9 cellular contexts compared by ENCODE assay signal in the genomic region with DNA sequence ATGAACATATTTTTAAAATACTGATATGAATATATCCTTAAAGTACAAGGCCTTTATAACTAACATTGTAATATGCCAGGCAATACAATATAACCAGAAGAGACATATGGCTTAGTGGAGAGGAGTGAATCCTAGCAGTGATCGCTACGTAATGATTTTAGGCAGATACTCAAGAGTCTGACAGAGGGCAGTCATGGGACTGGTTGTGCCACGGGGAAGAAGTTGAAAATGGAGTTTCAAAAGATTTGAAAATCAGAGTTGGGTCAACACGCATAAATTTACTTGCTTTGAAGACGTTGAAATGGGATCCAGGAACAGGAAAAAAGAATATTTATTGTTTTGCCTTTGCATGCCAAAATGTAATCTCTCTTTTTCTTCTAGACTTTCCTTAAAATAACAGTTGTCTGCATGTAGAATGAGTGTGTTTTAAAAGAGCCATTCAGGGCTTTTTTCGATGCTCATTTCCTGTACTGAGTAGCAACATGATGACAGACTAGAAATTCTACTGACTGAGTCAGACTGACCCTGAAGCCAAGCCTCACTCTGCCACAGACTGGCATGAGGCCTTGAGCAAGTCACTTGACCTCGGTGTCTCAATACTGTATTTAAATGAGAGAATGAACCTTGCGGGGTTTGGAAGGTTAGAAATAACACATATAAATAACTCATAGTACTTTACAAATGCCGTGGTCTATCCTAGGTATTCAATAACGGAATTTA. TPM values are rescaled to one million over a fixed set of nuclear protein-coding genes. Genes with fewer than 3 reads are reported as not detected.
DNase-seq lines count a peak whose midpoint lies in the region; ATAC-seq, FAIRE-seq and TF ChIP-seq lines count a peak whose summit lies in the region.
"Had no signal": no experiment of that assay in that cellular context is flagged by ENCODE, and none has a peak within 500 bp of the region (broad histone marks: within the 10 kb centered on the region; RNA-seq: fewer than 3 reads in every experiment).

No MANE protein-coding gene starts in this region.

- FAIRE-seq in kidney (lab: Jason Lieb, UNC) (peak; percentile 50), urothelium cell line (lab: Jason Lieb, UNC) (no peak)

- peak overlapping the region; percentile 17 for H3K27ac Mint-ChIP-seq in activated naive CD8-positive, alpha-beta T cell treated with anti-CD3 and anti-CD28 coated beads, Interleukin-2, amount 10 ng/mL, durations not matched to agents 7 days and 5 days
- no peak overlapping the region for H3K27ac Mint-ChIP-seq in activated naive CD8-positive, alpha-beta T cell treated with anti-CD3 and anti-CD28 coated beads for 36 hours
- peak overlapping the region; percentile 85 for H3K27ac Mint-ChIP-seq in activated T-helper 17 cell treated with anti-CD3 and anti-CD28 coated beads, Interleukin-2, amount 50 U/mL, for 72 hours
- H3K27ac Mint-ChIP-seq: CD4-positive, alpha-beta memory T cell had no signal

- no peak overlapping the region for H3K4me3 ChIP-seq in kidney (ENCODE audit: low read length in 2 of 2)

- H3K9ac ChIP-seq in kidney (ENCODE audit: low read length in 2 of 2): no peak overlapping the region

- peaks cover 19% of the 10 kb centered on the region for H3K4me1 Mint-ChIP-seq in activated naive CD8-positive, alpha-beta T cell treated with anti-CD3 and anti-CD28 coated beads, Interleukin-2, amount 10 ng/mL, durations not matched to agents 7 days and 5 days
- peaks cover 19% of the 10 kb centered on the region for H3K4me1 Mint-ChIP-seq in activated naive CD8-positive, alpha-beta T cell treated with anti-CD3 and anti-CD28 coated beads for 36 hours
- H3K4me1 Mint-ChIP-seq in activated T-helper 17 cell treated with anti-CD3 and anti-CD28 coated beads, Interleukin-2, amount 50 U/mL, for 72 hours: peaks cover 25% of the 10 kb centered on the region

- no peaks in the 10 kb centered on the region for H3K4me1 ChIP-seq in kidney (ENCODE audit: control insufficient read depth in 1 of 2, insufficient read depth in 1 of 2, low read depth in 1 of 2, low read length in 2 of 2)

- no peaks in the 10 kb centered on the region for H3K9me3 ChIP-seq in kidney (ENCODE audit: control insufficient read depth in 1 of 2, low read length in 2 of 2)

- peaks cover 12% of the 10 kb centered on the region for H3K36me3 Mint-ChIP-seq in activated naive CD8-positive, alpha-beta T cell treated with anti-CD3 and anti-CD28 coated beads, Interleukin-2, amount 10 ng/mL, durations not matched to agents 7 days and 5 days
- peaks cover 9% of the 10 kb centered on the region for H3K36me3 Mint-ChIP-seq in activated naive CD8-positive, alpha-beta T cell treated with anti-CD3 and anti-CD28 coated beads for 36 hours
- no peaks in the 10 kb centered on the region for H3K36me3 Mint-ChIP-seq in activated T-helper 17 cell treated with anti-CD3 and anti-CD28 coated beads, Interleukin-2, amount 50 U/mL, for 72 hours (ENCODE audit: low read depth)
- H3K36me3 Mint-ChIP-seq: CD4-positive, alpha-beta memory T cell had no signal

- H3K4me3 Mint-ChIP-seq in activated naive CD8-positive, alpha-beta T cell treated with anti-CD3 and anti-CD28 coated beads, Interleukin-2, amount 10 ng/mL, durations not matched to agents 7 days and 5 days: no peak overlapping the region
- H3K4me3 Mint-ChIP-seq in activated naive CD8-positive, alpha-beta T cell treated with anti-CD3 and anti-CD28 coated beads for 36 hours: no peak overlapping the region
- peak overlapping the region; percentile 57 for H3K4me3 Mint-ChIP-seq in activated T-helper 17 cell treated with anti-CD3 and anti-CD28 coated beads, Interleukin-2, amount 50 U/mL, for 72 hours
- H3K4me3 Mint-ChIP-seq: CD4-positive, alpha-beta memory T cell had no signal

- no peak overlapping the region for H3K27ac ChIP-seq in kidney (ENCODE audit: low read depth in 2 of 2, low read length in 2 of 2)

- intact Hi-C loops in kidney (cut with DNase I): no loop called here

- no peak for TF ChIP-seq CTCF in kidney (IDR thresholded peaks at IDR 0.05; ENCODE audit: borderline replicate concordance, extremely low read depth, insufficient read depth)

- H3K27me3 Mint-ChIP-seq in activated naive CD8-positive, alpha-beta T cell treated with anti-CD3 and anti-CD28 coated beads, Interleukin-2, amount 10 ng/mL, durations not matched to agents 7 days and 5 days: no peaks in the 10 kb centered on the region
- no peaks in the 10 kb centered on the region for H3K27me3 Mint-ChIP-seq in activated naive CD8-positive, alpha-beta T cell treated with anti-CD3 and anti-CD28 coated beads for 36 hours
- H3K27me3 Mint-ChIP-seq in activated T-helper 17 cell treated with anti-CD3 and anti-CD28 coated beads, Interleukin-2, amount 50 U/mL, for 72 hours: no peaks in the 10 kb centered on the region
- H3K27me3 Mint-ChIP-seq: CD4-positive, alpha-beta memory T cell had no signal

- ATAC-seq in activated naive CD8-positive, alpha-beta T cell treated with anti-CD3 and anti-CD28 coated beads, Interleukin-2, amount 10 ng/mL, durations not matched to agents 7 days and 5 days (ENCODE audit: low read depth): no peak
- peak; percentile 86 for ATAC-seq in activated T-helper 17 cell treated with anti-CD3 and anti-CD28 coated beads, Interleukin-2, amount 50 U/mL, for 72 hours (replicated peaks)
- ATAC-seq in HG03095 (IDR thresholded peaks at IDR 0.05; ENCODE audit: unreplicated experiment): no peak

- H3K36me3 ChIP-seq in kidney (ENCODE audit: control insufficient read depth in 1 of 2, insufficient read depth in 2 of 2, low read length in 2 of 2): no peaks in the 10 kb centered on the region

- H3K9me3 Mint-ChIP-seq in activated naive CD8-positive, alpha-beta T cell treated with anti-CD3 and anti-CD28 coated beads, Interleukin-2, amount 10 ng/mL, durations not matched to agents 7 days and 5 days: peaks cover 2% of the 10 kb centered on the region
- H3K9me3 Mint-ChIP-seq in activated naive CD8-positive, alpha-beta T cell treated with anti-CD3 and anti-CD28 coated beads for 36 hours: peaks cover 4% of the 10 kb centered on the region
- H3K9me3 Mint-ChIP-seq in activated T-helper 17 cell treated with anti-CD3 and anti-CD28 coated beads, Interleukin-2, amount 50 U/mL, for 72 hours: peaks cover 5% of the 10 kb centered on the region

- DNase-seq in activated naive CD8-positive, alpha-beta T cell treated with anti-CD3 and anti-CD28 coated beads, Interleukin-2, amount 10 ng/mL, durations not matched to agents 7 days and 5 days: no peak
- DNase-seq in activated naive CD8-positive, alpha-beta T cell treated with anti-CD3 and anti-CD28 coated beads for 36 hours: no peak
- DNase-seq in kidney: no peak
- DNase-seq in urothelium cell line (ENCODE audit: low spot score): peak; percentile 15
- DNase-seq in SK-N-DZ (ENCODE audit: low spot score): no peak
- DNase-seq in stimulated activated CD4-positive, alpha-beta T cell treated with anti-CD3 and anti-CD28 coated beads, Interleukin-12 subunit alpha, Interleukin-12 subunit beta, amount 100 ng/mL, for 4 hours: no peak
- DNase-seq: CD4-positive, alpha-beta memory T cell had no signal

- POLR2A ChIA-PET in activated naive CD8-positive, alpha-beta T cell treated with anti-CD3 and anti-CD28 coated beads, Interleukin-2, amount 10 ng/mL, durations not matched to agents 7 days and 5 days (lab: Charles Lee): no interaction called here

RNA-seq across cellular contexts. Expression of gene SMS, which starts 8.1 kb away (rescaled TPM):
- 10 to 100 TPM; 64.1 to 67.4 TPM for total RNA-seq in activated naive CD8-positive, alpha-beta T cell treated with anti-CD3 and anti-CD28 coated beads, Interleukin-2, amount 10 ng/mL, durations not matched to agents 7 days and 5 days
- total RNA-seq in activated naive CD8-positive, alpha-beta T cell treated with anti-CD3 and anti-CD28 coated beads for 36 hours: 100 to 1,000 TPM; 202 to 206 TPM
- 100 to 1,000 TPM; 102 to 109 TPM for total RNA-seq in activated T-helper 17 cell treated with anti-CD3 and anti-CD28 coated beads, Interleukin-2, amount 50 U/mL, for 72 hours
- total RNA-seq in kidney: 73.6 TPM
- 147 TPM for polyA plus RNA-seq in kidney (ENCODE audit: insufficient read depth, low read depth, low replicate concordance)
- polyA plus RNA-seq in SK-N-DZ (2014; cell fraction: cytosol; rRNA removed): 175 and 190 TPM in 2 replicates
- polyA plus RNA-seq in SK-N-DZ (2014; cell fraction: nucleus; rRNA removed): 64.4 and 79.4 TPM in 2 replicates
